Comparison of ENCODE assay signal across 9 cellular contexts in genomic region chr15:83881156-83881555, GRCh38.
"Had no signal": no experiment of that assay in that cellular context is flagged by ENCODE, and none has a peak within 500 bp of the region (broad histone marks: within the 10 kb centered on the region; RNA-seq: fewer than 3 reads in every experiment).

No MANE protein-coding gene starts in this region.

- H3K27ac ChIP-seq: GM23248 had no signal

- H3K27me3 Mint-ChIP-seq: IgD-negative memory B cell had no signal

- H3K36me3 ChIP-seq: HAP-1 had no signal

- ATAC-seq: HCT116, HepG2 had no signal

- H3K9me3 ChIP-seq: HAP-1 had no signal

- H3K4me3 Mint-ChIP-seq: HFFc6, IgD-negative memory B cell had no signal

- H3K36me3 Mint-ChIP-seq: IgD-negative memory B cell had no signal

- H3K4me3 ChIP-seq: GM23248, HAP-1 had no signal

- H3K4me1 ChIP-seq: HAP-1 had no signal

- FAIRE-seq: HepG2 had no signal

- H2AFZ ChIP-seq: GM23248 had no signal

- H3K27ac Mint-ChIP-seq: HFFc6, IgD-negative memory B cell had no signal

- H3K4me1 Mint-ChIP-seq: IgD-negative memory B cell had no signal

- DNase-seq: GM23248, GOT3, H7, HFFc6, KBM-7 had no signal

- H3K9ac ChIP-seq: GM23248 had no signal
